In the genomic region with DNA sequence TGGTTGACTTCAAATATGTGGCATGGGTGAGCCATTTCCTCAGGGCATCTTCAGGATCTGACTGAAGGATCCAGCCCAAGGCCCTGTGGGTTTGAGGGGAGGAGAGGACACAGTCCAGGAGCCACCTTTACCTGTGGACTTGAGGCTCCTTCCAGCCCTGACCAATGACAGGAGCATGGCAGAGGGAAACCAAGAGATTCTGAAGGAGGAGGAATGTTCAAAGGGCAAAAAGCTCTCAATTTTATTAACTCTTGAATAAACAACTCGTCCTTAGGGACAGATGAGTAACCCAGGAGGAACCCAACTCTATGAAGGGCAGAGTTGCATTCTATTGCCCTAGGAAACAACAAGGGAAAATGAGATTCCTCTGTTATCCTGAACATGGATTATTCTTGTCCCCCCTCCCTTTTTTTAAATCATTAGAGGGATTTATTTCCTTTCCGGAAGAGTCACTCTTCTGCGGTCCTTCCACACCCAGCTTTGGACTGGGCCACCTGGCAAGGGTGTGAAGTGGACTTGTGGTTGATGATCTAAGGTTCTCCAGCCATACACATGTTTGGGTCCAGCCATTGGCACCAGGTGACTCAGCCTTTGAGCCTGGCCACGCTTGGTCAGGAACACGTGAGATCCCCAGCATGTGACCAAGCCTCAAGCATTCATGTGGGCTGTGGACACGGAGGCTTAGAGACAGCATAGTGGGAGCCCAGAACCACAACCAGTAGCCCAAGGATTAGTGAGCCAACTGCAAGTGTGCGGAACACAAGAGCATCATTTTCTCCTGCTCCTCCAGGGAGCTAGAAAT, we compare ENCODE assay signal across 15 cellular contexts. TPM values are rescaled to one million over a fixed set of nuclear protein-coding genes. Genes with fewer than 3 reads are reported as not detected.
DNase-seq lines count a peak whose midpoint lies in the region; ATAC-seq and TF ChIP-seq lines count a peak whose summit lies in the region.
"Had no signal": no experiment of that assay in that cellular context is flagged by ENCODE, and none has a peak within 500 bp of the region (broad histone marks: within the 10 kb centered on the region; RNA-seq: fewer than 3 reads in every experiment).

No MANE protein-coding gene starts in this region.

- TF ChIP-seq CTCF in Peyer's patch (IDR thresholded peaks at IDR 0.05) (no peak), gastroesophageal sphincter (IDR thresholded peaks at IDR 0.05) (no peak)

- H3K4me3 Mint-ChIP-seq in dendritic cell treated with granulocyte-macrophage colony-stimulating factor and Interleukin-4, amounts not matched to agents 40 ng/mL and 50 ng/mL, for 4 days, result no peak overlapping the region
- no peak overlapping the region for H3K4me3 Mint-ChIP-seq in activated naive CD4-positive, alpha-beta T cell treated with anti-CD3 and anti-CD28 coated beads for 36 hours
- H3K4me3 Mint-ChIP-seq: activated CD4-positive, alpha-beta memory T cell treated with anti-CD3 and anti-CD28 coated beads, Interleukin-2, amount 10 ng/mL, durations not matched to agents 7 days and 5 days; CD4-positive, CD25-positive, alpha-beta regulatory T cell; T-helper 1 cell treated with Interleukin-12 subunit alpha and Interleukin-12 subunit beta and Interleukin-4 antibody, amounts not matched to agents 30 μg/mL and 1 μg/mL, for 36 hours had no signal

- no peak overlapping the region for H3K23ac ChIP-seq in trophoblast cell (ENCODE audit: low read length)

- TF ChIP-seq EP300 in gastroesophageal sphincter (IDR thresholded peaks at IDR 0.05), result no peak

- H2BK12ac ChIP-seq in trophoblast cell (ENCODE audit: low read length), result peak overlapping the region; percentile 8

- no peak overlapping the region for H2AFZ ChIP-seq in trophoblast cell (ENCODE audit: insufficient read depth, low read length, poor library complexity)

- CTCF ChIA-PET in activated naive CD4-positive, alpha-beta T cell treated with anti-CD3 and anti-CD28 coated beads for 36 hours (lab: Charles Lee), result interaction anchor here (0.9 to 1.2 kb wide), 2 partner anchors 26 to 217 kb away, joined by 3 to 4 read pairs; a partner anchor contains a TSS

- H3K27ac ChIP-seq in Peyer's patch, result peak overlapping the region in 2 of 4 donors; percentile 69 to 82
- H3K27ac ChIP-seq in trophoblast cell (ENCODE audit: low read depth, low read length), result no peak overlapping the region
- H3K27ac ChIP-seq in gastroesophageal sphincter, result no peak overlapping the region
- H3K27ac ChIP-seq: foreskin keratinocyte had no signal

- no peak overlapping the region for H3K4ac ChIP-seq in trophoblast cell (ENCODE audit: low read depth, low read length)

- H3K4me1 Mint-ChIP-seq in dendritic cell treated with granulocyte-macrophage colony-stimulating factor and Interleukin-4, amounts not matched to agents 40 ng/mL and 50 ng/mL, for 4 days (ENCODE audit: low read depth), result peaks cover 88% of the 10 kb centered on the region
- H3K4me1 Mint-ChIP-seq in activated naive CD4-positive, alpha-beta T cell treated with anti-CD3 and anti-CD28 coated beads for 36 hours (ENCODE audit: low read depth), result peaks cover 13% of the 10 kb centered on the region

- H4K12ac ChIP-seq in trophoblast cell (ENCODE audit: low read depth, low read length), result no peak overlapping the region

- H3K27me3 ChIP-seq in Peyer's patch, result no peaks in the 10 kb centered on the region
- H3K27me3 ChIP-seq in trophoblast cell (ENCODE audit: insufficient read depth, low read length), result no peaks in the 10 kb centered on the region
- H3K27me3 ChIP-seq in gastroesophageal sphincter, result no peaks in the 10 kb centered on the region
- H3K27me3 ChIP-seq: foreskin keratinocyte had no signal

- H3K14ac ChIP-seq in trophoblast cell (ENCODE audit: low read length), result no peak overlapping the region

- TF ChIP-seq POLR2A in Peyer's patch (IDR thresholded peaks at IDR 0.05), result no peak
- no peak for TF ChIP-seq POLR2A in gastroesophageal sphincter (IDR thresholded peaks at IDR 0.05)

- H3K9me3 ChIP-seq in Peyer's patch (no peaks in the 10 kb centered on the region), trophoblast cell (ENCODE audit: insufficient read depth, low read depth, low read length) (peaks cover 2% of the 10 kb centered on the region), gastroesophageal sphincter (no peaks in the 10 kb centered on the region)

- H3K4me3 ChIP-seq in Peyer's patch (no peak overlapping the region), trophoblast cell (ENCODE audit: low read depth, low read length) (no peak overlapping the region), gastroesophageal sphincter (no peak overlapping the region)

- in situ Hi-C loops in Caki2 (cut with HindIII; ENCODE audit: low pct_unique_long_range_greater_than_20kb, low sequenced_read_pairs), result no loop called here

- no peaks in the 10 kb centered on the region for H3K36me3 Mint-ChIP-seq in dendritic cell treated with granulocyte-macrophage colony-stimulating factor and Interleukin-4, amounts not matched to agents 40 ng/mL and 50 ng/mL, for 4 days (ENCODE audit: low read depth)
- H3K36me3 Mint-ChIP-seq in activated naive CD4-positive, alpha-beta T cell treated with anti-CD3 and anti-CD28 coated beads for 36 hours (ENCODE audit: low read depth), result no peaks in the 10 kb centered on the region
- H3K36me3 Mint-ChIP-seq: CD4-positive, CD25-positive, alpha-beta regulatory T cell had no signal

- H3K27me3 Mint-ChIP-seq in dendritic cell treated with granulocyte-macrophage colony-stimulating factor and Interleukin-4, amounts not matched to agents 40 ng/mL and 50 ng/mL, for 4 days, result peaks cover 14% of the 10 kb centered on the region
- H3K27me3 Mint-ChIP-seq in activated naive CD4-positive, alpha-beta T cell treated with anti-CD3 and anti-CD28 coated beads for 36 hours (ENCODE audit: low read depth), result peaks cover 2% of the 10 kb centered on the region

- ATAC-seq in HG02571 (IDR thresholded peaks at IDR 0.05; ENCODE audit: unreplicated experiment) (no peak), GM21786 (IDR thresholded peaks at IDR 0.05; ENCODE audit: unreplicated experiment) (no peak), gastroesophageal sphincter (no peak)
- ATAC-seq: foreskin keratinocyte, left lobe of liver had no signal

- H4K91ac ChIP-seq in trophoblast cell (ENCODE audit: low read depth, low read length), result peak overlapping the region; percentile 7

- H4K8ac ChIP-seq in trophoblast cell (ENCODE audit: low read depth, low read length), result no peak overlapping the region

- no peaks in the 10 kb centered on the region for H3K79me2 ChIP-seq in trophoblast cell (ENCODE audit: control insufficient read depth, insufficient read depth, low read length, poor library complexity)

- H3K9me3 Mint-ChIP-seq in dendritic cell treated with granulocyte-macrophage colony-stimulating factor and Interleukin-4, amounts not matched to agents 40 ng/mL and 50 ng/mL, for 4 days, result no peaks in the 10 kb centered on the region
- H3K9me3 Mint-ChIP-seq in activated naive CD4-positive, alpha-beta T cell treated with anti-CD3 and anti-CD28 coated beads for 36 hours, result no peaks in the 10 kb centered on the region
- H3K9me3 Mint-ChIP-seq: activated CD4-positive, alpha-beta memory T cell treated with anti-CD3 and anti-CD28 coated beads, Interleukin-2, amount 10 ng/mL, durations not matched to agents 7 days and 5 days; CD4-positive, CD25-positive, alpha-beta regulatory T cell; T-helper 1 cell treated with Interleukin-12 subunit alpha and Interleukin-12 subunit beta and Interleukin-4 antibody, amounts not matched to agents 30 μg/mL and 1 μg/mL, for 36 hours had no signal

- peak overlapping the region; percentile 44 for H3K27ac Mint-ChIP-seq in dendritic cell treated with granulocyte-macrophage colony-stimulating factor and Interleukin-4, amounts not matched to agents 40 ng/mL and 50 ng/mL, for 4 days
- no peak overlapping the region for H3K27ac Mint-ChIP-seq in activated naive CD4-positive, alpha-beta T cell treated with anti-CD3 and anti-CD28 coated beads for 36 hours
- H3K27ac Mint-ChIP-seq: activated CD4-positive, alpha-beta memory T cell treated with anti-CD3 and anti-CD28 coated beads, Interleukin-2, amount 10 ng/mL, durations not matched to agents 7 days and 5 days; CD4-positive, CD25-positive, alpha-beta regulatory T cell; T-helper 1 cell treated with Interleukin-12 subunit alpha and Interleukin-12 subunit beta and Interleukin-4 antibody, amounts not matched to agents 30 μg/mL and 1 μg/mL, for 36 hours had no signal

- H3K79me1 ChIP-seq in trophoblast cell (ENCODE audit: low read length), result peaks cover 19% of the 10 kb centered on the region

- peak overlapping the region; percentile 9 for H2AK5ac ChIP-seq in trophoblast cell (ENCODE audit: low read length)

- DNase-seq in Caki2 (ENCODE audit: low read depth) (peak; percentile 97), Peyer's patch (peak in 2 of 3 donors; percentile 71 to 76), trophoblast cell (peak in 1 of 2 donors; percentile 25)
- DNase-seq in activated naive CD4-positive, alpha-beta T cell treated with anti-CD3 and anti-CD28 coated beads for 36 hours, result no peak
- DNase-seq: activated CD4-positive, alpha-beta memory T cell treated with anti-CD3 and anti-CD28 coated beads, Interleukin-2, amount 10 ng/mL, durations not matched to agents 7 days and 5 days; activated effector memory CD4-positive, alpha-beta T cell treated with anti-CD3 and anti-CD28 coated beads, Interleukin-2, amount 50 U/mL, for 16 hours; CD4-positive, CD25-positive, alpha-beta regulatory T cell; foreskin keratinocyte; NCI-H146 had no signal

- no peak overlapping the region for H3K9ac ChIP-seq in trophoblast cell (ENCODE audit: low read length)

- H3K4me1 ChIP-seq in Peyer's patch, result peaks cover 0 to 12% (median 2%) of the 10 kb centered on the region in 4 donors
- peaks cover 18 to 27% of the 10 kb centered on the region in 2 experiments for H3K4me1 ChIP-seq in trophoblast cell (ENCODE audit: control insufficient read depth in 1 of 2, insufficient read depth in 2 of 2, low read length in 2 of 2)
- peaks cover 0 to 1% (median 0%) of the 10 kb centered on the region in 3 donors for H3K4me1 ChIP-seq in gastroesophageal sphincter

- no peak overlapping the region for H3K18ac ChIP-seq in trophoblast cell (ENCODE audit: low read length)

- no peak overlapping the region for H3K4me2 ChIP-seq in trophoblast cell (ENCODE audit: low read length)

- intact Hi-C loops in dendritic cell treated with granulocyte-macrophage colony-stimulating factor and Interleukin-4, amounts not matched to agents 40 ng/mL and 50 ng/mL, for 4 days (cut with micrococcal nuclease), result no loop called here
- intact Hi-C loops in activated naive CD4-positive, alpha-beta T cell treated with anti-CD3 and anti-CD28 coated beads for 36 hours (cut with micrococcal nuclease), result no loop called here

- no peak overlapping the region for H2BK5ac ChIP-seq in trophoblast cell (ENCODE audit: low read depth, low read length, poor library complexity)

- H3K36me3 ChIP-seq in Peyer's patch (no peaks in the 10 kb centered on the region), trophoblast cell (ENCODE audit: control insufficient read depth in 1 of 2, insufficient read depth in 2 of 2, low read length in 2 of 2) (no peaks in the 10 kb centered on the region), gastroesophageal sphincter (no peaks in the 10 kb centered on the region)

- no peak overlapping the region for H2BK120ac ChIP-seq in trophoblast cell (ENCODE audit: insufficient read depth, low read length, poor library complexity)

- no CpG with 5 or more reads among the region's 7 CpGs for WGBS in trophoblast cell (ENCODE audit: extremely low coverage, insufficient coverage, insufficient read length)
- WGBS in gastroesophageal sphincter (ENCODE audit: low coverage in 1 of 2), 2 donors, result 82 to 94% methylated on average over 3 to 4 of the region's 7 CpGs

RNA-seq across cellular contexts. Expression of a gene that starts 49.8 kb away (rescaled TPM):
- 140 and 163 TPM in 2 replicates for total RNA-seq in Caki2 (2014; rRNA removed; shearing (Covaris generic); ENCODE audit: low replicate concordance)
- total RNA-seq in Peyer's patch (10 to 100 TPM; 28.2 to 61.9 (median 34.2) TPM), gastroesophageal sphincter (100 to 1,000 TPM in 1 of 4 donors, 10 to 100 TPM in 3; 42.8 to 113 (median 75.7) TPM)
- 18.4 and 19.1 TPM in 2 replicates for polyA plus RNA-seq in trophoblast cell (2013)
- total RNA-seq in activated naive CD4-positive, alpha-beta T cell treated with anti-CD3 and anti-CD28 coated beads for 36 hours, result 10 to 100 TPM; 27.0 to 30.9 TPM
